Comparison of ENCODE assay signal across 13 cellular contexts in the genomic region with DNA sequence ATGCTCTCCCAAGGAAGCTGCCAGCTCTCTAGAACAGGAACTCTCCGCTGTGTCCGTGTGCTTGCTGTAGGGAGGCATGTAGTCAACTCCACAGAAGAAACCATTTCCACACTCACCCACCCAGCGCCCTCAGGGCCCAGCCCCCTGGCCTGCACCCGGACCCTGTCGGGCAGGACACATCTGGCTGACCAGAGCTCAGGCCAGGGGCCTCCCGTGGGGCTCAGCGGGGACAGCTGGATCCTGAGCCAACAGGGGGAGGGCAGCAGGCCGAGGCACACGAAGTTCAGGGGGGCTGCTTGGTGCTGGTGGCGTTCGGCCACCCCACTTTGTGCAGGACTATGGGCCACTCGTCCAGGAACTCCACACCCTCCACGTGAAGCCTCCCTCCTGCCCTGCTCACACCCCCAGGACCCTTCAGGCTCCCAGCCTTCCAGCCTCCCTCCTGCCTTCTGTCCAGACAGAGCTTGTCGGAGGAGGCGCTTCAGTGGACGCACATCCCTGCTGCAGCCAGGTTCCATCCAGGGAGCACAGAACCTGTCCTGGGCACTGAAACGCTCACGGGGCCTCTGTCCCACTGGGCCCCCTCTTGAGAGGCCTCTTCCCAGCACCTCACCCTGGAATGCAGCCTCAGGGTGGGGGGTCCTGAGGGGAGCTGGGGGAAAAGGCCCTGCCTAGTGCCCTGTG. TPM values are rescaled to one million over a fixed set of nuclear protein-coding genes. Genes with fewer than 3 reads are reported as not detected.
A peak's percentile ranks its signal among the peaks of the same experiment; 100 is the strongest.
DNase-seq lines count a peak whose midpoint lies in the region; ATAC-seq and TF ChIP-seq lines count a peak whose summit lies in the region.
"Had no signal": no experiment of that assay in that cellular context is flagged by ENCODE, and none has a peak within 500 bp of the region (broad histone marks: within the 10 kb centered on the region; RNA-seq: fewer than 3 reads in every experiment).

No MANE protein-coding gene starts in this region.

- no peaks in the 10 kb centered on the region for H3K27me3 Mint-ChIP-seq in activated T-helper 17 cell treated with anti-CD3 and anti-CD28 coated beads, Interleukin-2, amount 50 U/mL, for 72 hours

- H3K4me3 ChIP-seq in coronary artery: peak overlapping the region; percentile 68
- no peak overlapping the region for H3K4me3 ChIP-seq in muscle layer of colon (ENCODE audit: low read depth in 1 of 2, low read length in 2 of 2)
- no peak overlapping the region for H3K4me3 ChIP-seq in suprapubic skin
- H3K4me3 ChIP-seq: BLaER1 treated with 17β-estradiol and CSF1 and Interleukin-3, amounts not matched to agents 10 nM and 100 nM; smooth muscle cell had no signal

- no peak overlapping the region for H3K9ac ChIP-seq in muscle layer of colon (ENCODE audit: low read length)
- H3K9ac ChIP-seq: BLaER1 treated with 17β-estradiol and CSF1 and Interleukin-3, amounts not matched to agents 10 nM and 100 nM had no signal

- no peaks in the 10 kb centered on the region for H3K4me1 Mint-ChIP-seq in activated T-helper 17 cell treated with anti-CD3 and anti-CD28 coated beads, Interleukin-2, amount 50 U/mL, for 72 hours

- H3K27me3 ChIP-seq in muscle layer of colon (ENCODE audit: control insufficient read depth in 1 of 2, insufficient read depth in 2 of 2, low read length in 2 of 2): no peaks in the 10 kb centered on the region
- no peaks in the 10 kb centered on the region for H3K27me3 ChIP-seq in suprapubic skin
- H3K27me3 ChIP-seq: BLaER1 treated with 17β-estradiol and CSF1 and Interleukin-3, amounts not matched to agents 10 nM and 100 nM had no signal

- H3K36me3 Mint-ChIP-seq in activated T-helper 17 cell treated with anti-CD3 and anti-CD28 coated beads, Interleukin-2, amount 50 U/mL, for 72 hours (ENCODE audit: low read depth): no peaks in the 10 kb centered on the region

- H3K36me3 ChIP-seq in muscle layer of colon (ENCODE audit: insufficient read depth, low read length) (no peaks in the 10 kb centered on the region), suprapubic skin (no peaks in the 10 kb centered on the region)
- H3K36me3 ChIP-seq: BLaER1 treated with 17β-estradiol and CSF1 and Interleukin-3, amounts not matched to agents 10 nM and 100 nM had no signal

- H3K27ac Mint-ChIP-seq in activated T-helper 17 cell treated with anti-CD3 and anti-CD28 coated beads, Interleukin-2, amount 50 U/mL, for 72 hours: no peak overlapping the region
- H3K27ac Mint-ChIP-seq: activated CD4-positive, alpha-beta T cell treated with anti-CD3 and anti-CD28 coated beads, Interleukin-2, amount 10 ng/mL, durations not matched to agents 24 days and 14 days had no signal

- H3K4me3 Mint-ChIP-seq in activated T-helper 17 cell treated with anti-CD3 and anti-CD28 coated beads, Interleukin-2, amount 50 U/mL, for 72 hours: no peak overlapping the region
- H3K4me3 Mint-ChIP-seq: activated CD4-positive, alpha-beta T cell treated with anti-CD3 and anti-CD28 coated beads, Interleukin-2, amount 10 ng/mL, durations not matched to agents 24 days and 14 days had no signal

- ATAC-seq in activated T-helper 17 cell treated with anti-CD3 and anti-CD28 coated beads, Interleukin-2, amount 50 U/mL, for 72 hours (replicated peaks): no peak
- ATAC-seq in HG03159 (IDR thresholded peaks at IDR 0.05; ENCODE audit: unreplicated experiment): no peak

- TF ChIP-seq CTCF in coronary artery (IDR thresholded peaks at IDR 0.05) (no peak), suprapubic skin (IDR thresholded peaks at IDR 0.05) (no peak)

- DNase-seq in ELF-1 (ENCODE audit: low read depth, low spot score) (peak; percentile 10), coronary artery (ENCODE audit: low spot score) (peak; percentile 80), suprapubic skin (ENCODE audit: low spot score in 2 of 2) (peak in 1 of 2 donors; percentile 66), OCI-M2 (lab: John Stamatoyannopoulos, UW; ENCODE audit: unreplicated experiment) (no peak), NCI-H2029 (lab: John Stamatoyannopoulos, UW) (no peak)
- DNase-seq: activated CD4-positive, alpha-beta T cell treated with anti-CD3 and anti-CD28 coated beads, Interleukin-2, amount 10 ng/mL, durations not matched to agents 24 days and 14 days; activated gamma-delta T cell; NCI-H2227 treated with DMSO at 0.1 percent for 48 hours had no signal

- peaks cover 57% of the 10 kb centered on the region for H3K4me1 ChIP-seq in muscle layer of colon (ENCODE audit: insufficient read depth, low read length)
- H3K4me1 ChIP-seq in suprapubic skin: peaks cover 92% of the 10 kb centered on the region

- H3K27ac ChIP-seq in coronary artery: peak overlapping the region; percentile 94 to 99
- peak overlapping the region; percentile 89 for H3K27ac ChIP-seq in muscle layer of colon (ENCODE audit: low read depth, low read length)
- H3K27ac ChIP-seq in suprapubic skin: peak overlapping the region; percentile 89
- H3K27ac ChIP-seq: BLaER1 treated with 17β-estradiol and CSF1 and Interleukin-3, amounts not matched to agents 10 nM and 100 nM had no signal

- no peak for TF ChIP-seq EP300 in suprapubic skin (IDR thresholded peaks at IDR 0.05)

- no peaks in the 10 kb centered on the region for H3K9me3 ChIP-seq in muscle layer of colon (ENCODE audit: low read length)
- no peaks in the 10 kb centered on the region for H3K9me3 ChIP-seq in suprapubic skin
- H3K9me3 ChIP-seq: BLaER1 treated with 17β-estradiol and CSF1 and Interleukin-3, amounts not matched to agents 10 nM and 100 nM had no signal

- 63% methylated on average over 13 of the region's 18 CpGs for WGBS in suprapubic skin

- TF ChIP-seq POLR2A in suprapubic skin (IDR thresholded peaks at IDR 0.05): no peak

- no peaks in the 10 kb centered on the region for H3K9me3 Mint-ChIP-seq in activated T-helper 17 cell treated with anti-CD3 and anti-CD28 coated beads, Interleukin-2, amount 50 U/mL, for 72 hours
- H3K9me3 Mint-ChIP-seq: activated CD4-positive, alpha-beta T cell treated with anti-CD3 and anti-CD28 coated beads, Interleukin-2, amount 10 ng/mL, durations not matched to agents 24 days and 14 days had no signal

RNA-seq across cellular contexts. Expression of a gene that starts 15.0 kb away (rescaled TPM):
- total RNA-seq in suprapubic skin: 10 to 100 TPM; 18.6 to 47.3 (median 24.9) TPM
- total RNA-seq in activated T-helper 17 cell treated with anti-CD3 and anti-CD28 coated beads, Interleukin-2, amount 50 U/mL, for 72 hours: 10 to 100 TPM; 56.7 to 68.3 TPM

RNA-seq across cellular contexts. Expression of a gene that starts 18.6 kb away (rescaled TPM):
- total RNA-seq in suprapubic skin: 10 to 100 TPM; 51.8 to 91.2 (median 68.1) TPM
- total RNA-seq in activated T-helper 17 cell treated with anti-CD3 and anti-CD28 coated beads, Interleukin-2, amount 50 U/mL, for 72 hours: 10 to 100 TPM; 39.5 to 52.1 TPM

Comparison
In these comparisons a context has a peak if more than half of its experiments do, and no peak if none do; other contexts are left out.
1. DNase-seq: peak in ELF-1 (single experiment) and coronary artery (single experiment); none in OCI-M2 (single experiment) and NCI-H2029 (single experiment).
2. Peak in every context shown above with its lines, with median percentiles within 50 percentile points of each other: H3K27ac ChIP-seq.